In genomic region chr2:237448626-237449025, GRCh38 we compare ENCODE assay signal across 28 cellular contexts. TPM values are rescaled to one million over a fixed set of nuclear protein-coding genes. Genes with fewer than 3 reads are reported as not detected.
DNase-seq lines count a peak whose midpoint lies in the region; ATAC-seq and TF ChIP-seq lines count a peak whose summit lies in the region.
"Had no signal": no experiment of that assay in that cellular context is flagged by ENCODE, and none has a peak within 500 bp of the region (broad histone marks: within the 10 kb centered on the region; RNA-seq: fewer than 3 reads in every experiment).

No MANE protein-coding gene starts in this region.

- H3K27ac ChIP-seq in right atrium auricular region (peak overlapping the region; percentile 88 to 94), vagina (peak overlapping the region; percentile 92)
- H3K27ac ChIP-seq: colonic mucosa, SJCRH30 had no signal

- no peaks in the 10 kb centered on the region for H3K27me3 Mint-ChIP-seq in activated naive CD8-positive, alpha-beta T cell treated with anti-CD3 and anti-CD28 coated beads, Interleukin-2, amount 50 U/mL, for 24 hours

- H3K9me3 ChIP-seq in right atrium auricular region (no peaks in the 10 kb centered on the region), vagina (no peaks in the 10 kb centered on the region)
- H3K9me3 ChIP-seq: breast epithelium, colonic mucosa, ovary, SJCRH30 had no signal

- no peak for ATAC-seq in Right ventricle myocardium superior (ENCODE audit: poor library complexity)
- ATAC-seq in stimulated activated effector memory CD8-positive, alpha-beta T cell treated with anti-CD3 and anti-CD28 coated beads, Interleukin-12 subunit alpha, Interleukin-12 subunit beta, amount 100 ng/mL, for 72 hours: no peak
- ATAC-seq in activated naive CD8-positive, alpha-beta T cell treated with anti-CD3 and anti-CD28 coated beads, Interleukin-2, amount 50 U/mL, for 24 hours: no peak
- ATAC-seq: activated T-cell treated with anti-CD3 and anti-CD28 coated beads, Interleukin-2, amount 50 U/mL, for 72 hours; natural killer cell treated with Interleukin-12 subunit alpha and Interleukin-12 subunit beta and Interleukin-15 and Interleukin-18, amount 100 ng/mL, for 72 hours; Panc1; stimulated activated memory B cell treated with anti-CD40 and anti-IgM and Interleukin-4, amounts not matched to agents 10 μg/mL and 1 μg/mL and 100 μg/mL, for 72 hours had no signal

- H3K36me3 ChIP-seq in right atrium auricular region: no peaks in the 10 kb centered on the region
- no peaks in the 10 kb centered on the region for H3K36me3 ChIP-seq in vagina
- H3K36me3 ChIP-seq: breast epithelium, colonic mucosa, ovary, SJCRH30 had no signal

- no peak overlapping the region for H3K4me3 ChIP-seq in right atrium auricular region
- no peak overlapping the region for H3K4me3 ChIP-seq in vagina
- H3K4me3 ChIP-seq: breast epithelium, colonic mucosa, ovary, SJCRH30 had no signal

- H3K4me1 Mint-ChIP-seq in stimulated activated effector memory CD8-positive, alpha-beta T cell treated with anti-CD3 and anti-CD28 coated beads, Interleukin-12 subunit alpha, Interleukin-12 subunit beta, amount 100 ng/mL, for 72 hours: peaks cover 23% of the 10 kb centered on the region
- peaks cover 19% of the 10 kb centered on the region for H3K4me1 Mint-ChIP-seq in activated naive CD8-positive, alpha-beta T cell treated with anti-CD3 and anti-CD28 coated beads, Interleukin-2, amount 50 U/mL, for 24 hours
- H3K4me1 Mint-ChIP-seq: activated B cell treated with CpG ODN at 0.5 μM for 24 hours; stimulated activated memory B cell treated with anti-CD40 and anti-IgM and Interleukin-4, amounts not matched to agents 10 μg/mL and 1 μg/mL and 100 μg/mL, for 72 hours had no signal

- H3K4me3 Mint-ChIP-seq in stimulated activated effector memory CD8-positive, alpha-beta T cell treated with anti-CD3 and anti-CD28 coated beads, Interleukin-12 subunit alpha, Interleukin-12 subunit beta, amount 100 ng/mL, for 72 hours: no peak overlapping the region
- H3K4me3 Mint-ChIP-seq in activated naive CD8-positive, alpha-beta T cell treated with anti-CD3 and anti-CD28 coated beads, Interleukin-2, amount 50 U/mL, for 24 hours: no peak overlapping the region
- H3K4me3 Mint-ChIP-seq: activated B cell treated with CpG ODN at 0.5 μM for 24 hours; activated naive CD4-positive, alpha-beta T cell treated with anti-CD3 and anti-CD28 coated beads for 36 hours; activated T-cell treated with anti-CD3 and anti-CD28 coated beads, Interleukin-2, amount 50 U/mL, for 72 hours; natural killer cell treated with Interleukin-12 subunit alpha and Interleukin-12 subunit beta and Interleukin-15 and Interleukin-18, amount 100 ng/mL, for 72 hours; stimulated activated memory B cell treated with anti-CD40 and anti-IgM and Interleukin-4, amounts not matched to agents 10 μg/mL and 1 μg/mL and 100 μg/mL, for 72 hours had no signal

- TF ChIP-seq CTCF in right atrium auricular region (IDR thresholded peaks at IDR 0.05) (no peak), vagina (IDR thresholded peaks at IDR 0.05) (no peak)

- H3K4me1 ChIP-seq in right atrium auricular region (peaks cover 0 to 52% of the 10 kb centered on the region in 2 donors), vagina (peaks cover 36% of the 10 kb centered on the region)
- H3K4me1 ChIP-seq: breast epithelium, colonic mucosa, SJCRH30 had no signal

- no peaks in the 10 kb centered on the region for H3K9me3 Mint-ChIP-seq in stimulated activated effector memory CD8-positive, alpha-beta T cell treated with anti-CD3 and anti-CD28 coated beads, Interleukin-12 subunit alpha, Interleukin-12 subunit beta, amount 100 ng/mL, for 72 hours
- peaks cover 5% of the 10 kb centered on the region for H3K9me3 Mint-ChIP-seq in activated naive CD8-positive, alpha-beta T cell treated with anti-CD3 and anti-CD28 coated beads, Interleukin-2, amount 50 U/mL, for 24 hours
- H3K9me3 Mint-ChIP-seq: activated B cell treated with CpG ODN at 0.5 μM for 24 hours; activated naive CD4-positive, alpha-beta T cell treated with anti-CD3 and anti-CD28 coated beads for 36 hours; activated T-cell treated with anti-CD3 and anti-CD28 coated beads, Interleukin-2, amount 50 U/mL, for 72 hours; natural killer cell treated with Interleukin-12 subunit alpha and Interleukin-12 subunit beta and Interleukin-15 and Interleukin-18, amount 100 ng/mL, for 72 hours; stimulated activated memory B cell treated with anti-CD40 and anti-IgM and Interleukin-4, amounts not matched to agents 10 μg/mL and 1 μg/mL and 100 μg/mL, for 72 hours had no signal

- H3K27me3 ChIP-seq in right atrium auricular region: no peaks in the 10 kb centered on the region
- no peaks in the 10 kb centered on the region for H3K27me3 ChIP-seq in vagina
- H3K27me3 ChIP-seq: breast epithelium, colonic mucosa, ovary had no signal

- intact Hi-C loops in Right ventricle myocardium superior (cut with DNase I) (no loop called here), vagina (cut with DNase I) (no loop called here)

- peak overlapping the region; percentile 54 for H3K27ac Mint-ChIP-seq in stimulated activated effector memory CD8-positive, alpha-beta T cell treated with anti-CD3 and anti-CD28 coated beads, Interleukin-12 subunit alpha, Interleukin-12 subunit beta, amount 100 ng/mL, for 72 hours
- H3K27ac Mint-ChIP-seq in activated naive CD8-positive, alpha-beta T cell treated with anti-CD3 and anti-CD28 coated beads, Interleukin-2, amount 50 U/mL, for 24 hours: no peak overlapping the region
- H3K27ac Mint-ChIP-seq: activated B cell treated with CpG ODN at 0.5 μM for 24 hours; activated naive CD4-positive, alpha-beta T cell treated with anti-CD3 and anti-CD28 coated beads for 36 hours; activated T-cell treated with anti-CD3 and anti-CD28 coated beads, Interleukin-2, amount 50 U/mL, for 72 hours; natural killer cell treated with Interleukin-12 subunit alpha and Interleukin-12 subunit beta and Interleukin-15 and Interleukin-18, amount 100 ng/mL, for 72 hours; stimulated activated memory B cell treated with anti-CD40 and anti-IgM and Interleukin-4, amounts not matched to agents 10 μg/mL and 1 μg/mL and 100 μg/mL, for 72 hours had no signal

- H3K36me3 Mint-ChIP-seq in stimulated activated effector memory CD8-positive, alpha-beta T cell treated with anti-CD3 and anti-CD28 coated beads, Interleukin-12 subunit alpha, Interleukin-12 subunit beta, amount 100 ng/mL, for 72 hours: no peaks in the 10 kb centered on the region
- no peaks in the 10 kb centered on the region for H3K36me3 Mint-ChIP-seq in activated naive CD8-positive, alpha-beta T cell treated with anti-CD3 and anti-CD28 coated beads, Interleukin-2, amount 50 U/mL, for 24 hours (ENCODE audit: low read depth)
- H3K36me3 Mint-ChIP-seq: natural killer cell treated with Interleukin-12 subunit alpha and Interleukin-12 subunit beta and Interleukin-15 and Interleukin-18, amount 100 ng/mL, for 72 hours; stimulated activated memory B cell treated with anti-CD40 and anti-IgM and Interleukin-4, amounts not matched to agents 10 μg/mL and 1 μg/mL and 100 μg/mL, for 72 hours had no signal

- TF ChIP-seq POLR2A in vagina (IDR thresholded peaks at IDR 0.05): no peak

- DNase-seq in right atrium auricular region (ENCODE audit: low spot score) (no peak), Right ventricle myocardium superior (no peak), mesenteric fat pad (ENCODE audit: low spot score) (peak; percentile 76), vagina (ENCODE audit: extremely low spot score in 2 of 2) (no peak), inferior parietal cortex (ENCODE audit: extremely low spot score) (no peak), T-helper 2 cell (no peak)
- no peak for DNase-seq in stimulated activated effector memory CD8-positive, alpha-beta T cell treated with anti-CD3 and anti-CD28 coated beads, Interleukin-12 subunit alpha, Interleukin-12 subunit beta, amount 100 ng/mL, for 72 hours (ENCODE audit: low spot score in 2 of 2)
- DNase-seq in activated naive CD8-positive, alpha-beta T cell treated with anti-CD3 and anti-CD28 coated beads, Interleukin-2, amount 50 U/mL, for 24 hours: no peak
- DNase-seq: activated B cell treated with CpG ODN at 0.5 μM for 24 hours; activated CD4-positive, alpha-beta T cell treated with anti-CD3 and anti-CD28 coated beads, Interleukin-2, amount 50 U/mL, for 1 hour; activated naive CD4-positive, alpha-beta T cell treated with anti-CD3 and anti-CD28 coated beads for 36 hours; activated T-cell treated with anti-CD3 and anti-CD28 coated beads, Interleukin-2, amount 50 U/mL, for 72 hours; amygdala; colonic mucosa; HCEC 1CT; hypothalamus; NCI-H2029; NCI-H526; ovary; SJCRH30; stimulated activated CD4-positive, alpha-beta T cell treated with anti-CD3 and anti-CD28 coated beads, Interleukin-12 subunit alpha, Interleukin-12 subunit beta, amount 100 ng/mL, for 4 hours; stimulated activated CD4-positive, alpha-beta T cell treated with anti-CD3 and anti-CD28 coated beads, Interleukin-4, amount 100 ng/mL, for 1 hour had no signal

RNA-seq across cellular contexts. Expression of gene COL6A3, which starts 34.7 kb away (rescaled TPM):
- total RNA-seq in right atrium auricular region (100 to 1,000 TPM in 1 of 2 donors, 10 to 100 TPM in 1; 61.6 to 103 TPM), Right ventricle myocardium superior (64.9 TPM), mesenteric fat pad (409 TPM), vagina (315 TPM)

RNA-seq across cellular contexts. Expression of gene MLPH, which starts 38.4 kb away (rescaled TPM):
- total RNA-seq in right atrium auricular region (100 to 1,000 TPM in 1 of 2 donors, 10 to 100 TPM in 1; 27.1 to 108 TPM), Right ventricle myocardium superior (80.9 TPM), mesenteric fat pad (7.3 TPM), vagina (34.6 TPM)
- total RNA-seq: A673; activated B cell treated with CpG ODN at 0.5 μM for 24 hours; activated naive CD4-positive, alpha-beta T cell treated with anti-CD3 and anti-CD28 coated beads for 36 hours; mononuclear cell; natural killer cell treated with Interleukin-12 subunit alpha and Interleukin-12 subunit beta and Interleukin-15 and Interleukin-18, amount 100 ng/mL, for 72 hours had no signal
